Comparison of ENCODE assay signal across 1 cellular context in the genomic region with DNA sequence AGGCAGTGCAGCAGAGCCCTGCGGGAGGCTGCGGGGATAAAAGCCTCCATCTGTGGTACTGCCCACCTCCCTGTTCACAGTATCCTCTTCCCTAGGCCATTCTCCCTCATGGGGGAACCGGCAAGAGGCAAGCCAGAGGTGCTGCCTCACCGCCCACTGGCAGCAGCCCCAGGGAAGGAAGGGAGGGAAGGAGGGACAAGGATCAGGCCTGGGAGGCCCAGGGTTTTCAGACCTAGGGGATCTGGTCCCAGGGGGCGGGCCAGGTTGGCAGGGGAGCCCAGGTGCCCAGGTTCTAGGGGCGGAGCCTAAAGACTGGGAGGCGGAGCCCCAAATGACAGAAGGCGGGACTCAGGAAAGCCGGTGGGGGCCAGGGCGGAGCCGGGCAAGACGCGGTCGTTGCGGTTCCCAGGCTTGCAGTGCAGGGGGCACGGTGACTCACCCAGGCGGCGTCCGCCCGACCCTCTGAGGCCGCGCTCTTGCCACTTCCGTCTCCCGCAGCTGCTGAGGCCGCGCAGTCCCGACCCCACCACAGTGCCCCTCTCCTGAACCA.
TF ChIP-seq lines count a peak whose summit lies in the region.

No MANE protein-coding gene starts in this region.

TF ChIP-seq in HepG2, 621 proteins besides CTCF, POLR2A, EP300 and RAD21 (continued from another document and continues in another):
- TF ChIP-seq, protein P1, sequence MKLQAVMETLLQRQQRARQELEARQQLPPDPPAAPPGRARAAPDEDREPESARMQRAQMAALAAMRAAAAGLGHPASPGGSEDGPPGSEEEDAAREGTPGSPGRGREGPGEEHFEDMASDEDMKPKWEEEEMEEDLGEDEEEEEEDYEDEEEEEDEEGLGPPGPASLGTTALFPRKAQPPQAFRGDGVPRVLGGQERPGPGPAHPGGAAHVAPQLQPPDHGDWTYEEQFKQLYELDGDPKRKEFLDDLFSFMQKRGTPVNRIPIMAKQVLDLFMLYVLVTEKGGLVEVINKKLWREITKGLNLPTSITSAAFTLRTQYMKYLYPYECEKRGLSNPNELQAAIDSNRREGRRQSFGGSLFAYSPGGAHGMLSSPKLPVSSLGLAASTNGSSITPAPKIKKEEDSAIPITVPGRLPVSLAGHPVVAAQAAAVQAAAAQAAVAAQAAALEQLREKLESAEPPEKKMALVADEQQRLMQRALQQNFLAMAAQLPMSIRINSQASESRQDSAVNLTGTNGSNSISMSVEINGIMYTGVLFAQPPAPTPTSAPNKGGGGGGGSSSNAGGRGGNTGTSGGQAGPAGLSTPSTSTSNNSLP (IDR thresholded peaks at IDR 0.05; ENCODE audit: low read depth, low read length): no peak
- TF ChIP-seq RBM39 (IDR thresholded peaks at IDR 0.05; ENCODE audit: low read depth, low read length, poor library complexity, severe bottlenecking) (peak; percentile 86), AGO2 (optimal IDR thresholded peaks at IDR 0.05; ENCODE audit: low read depth, low read length) (peak; percentile 79), JUND (CRISPR knock-in tag; IDR thresholded peaks at IDR 0.05) (peak; percentile 74), PAWR (CRISPR knock-in tag; IDR thresholded peaks at IDR 0.05; ENCODE audit: borderline replicate concordance) (no peak), KLF12 (CRISPR knock-in tag; IDR thresholded peaks at IDR 0.05; ENCODE audit: borderline replicate concordance) (no peak), HIVEP1 (CRISPR knock-in tag; IDR thresholded peaks at IDR 0.05) (peak; percentile 41; the same call in 1 of the 2 replicates), DNMT1 (CRISPR knock-in tag; IDR thresholded peaks at IDR 0.05) (no peak), ZNF34 (CRISPR knock-in tag; IDR thresholded peaks at IDR 0.05; ENCODE audit: borderline replicate concordance) (no peak), HDAC1 (CRISPR knock-in tag; IDR thresholded peaks at IDR 0.05) (peak; percentile 68; the same call in 1 of the 2 replicates), PHF8 (CRISPR knock-in tag; IDR thresholded peaks at IDR 0.05) (peak; percentile 82), ZNF709 (CRISPR knock-in tag; IDR thresholded peaks at IDR 0.05) (0 out of 2 replicates have a peak, but pooled peaks have one; percentile 61), ZNF782 (CRISPR knock-in tag; IDR thresholded peaks at IDR 0.05; ENCODE audit: borderline replicate concordance) (no peak; the same call in 1 of the 2 replicates), SIN3B (IDR thresholded peaks at IDR 0.05; ENCODE audit: low read length) (no peak), ZNF468 (CRISPR knock-in tag; IDR thresholded peaks at IDR 0.05) (no peak), PAX8 (CRISPR knock-in tag; IDR thresholded peaks at IDR 0.05; ENCODE audit: borderline replicate concordance) (no peak), FIP1L1 (IDR thresholded peaks at IDR 0.05; ENCODE audit: borderline replicate concordance, insufficient read depth, low read depth, low read length) (no peak), ZBTB1 (CRISPR knock-in tag; IDR thresholded peaks at IDR 0.05; ENCODE audit: borderline replicate concordance) (0 out of 2 replicates have a peak, but pooled peaks have one; percentile 19), ZNF136 (CRISPR knock-in tag; IDR thresholded peaks at IDR 0.05; ENCODE audit: low read depth) (no peak), ZFP37 (CRISPR knock-in tag; IDR thresholded peaks at IDR 0.05; ENCODE audit: borderline replicate concordance) (0 out of 2 replicates have a peak, but pooled peaks have one; percentile 77), POGZ (CRISPR knock-in tag; IDR thresholded peaks at IDR 0.05) (no peak)
- TF ChIP-seq, protein P2, sequence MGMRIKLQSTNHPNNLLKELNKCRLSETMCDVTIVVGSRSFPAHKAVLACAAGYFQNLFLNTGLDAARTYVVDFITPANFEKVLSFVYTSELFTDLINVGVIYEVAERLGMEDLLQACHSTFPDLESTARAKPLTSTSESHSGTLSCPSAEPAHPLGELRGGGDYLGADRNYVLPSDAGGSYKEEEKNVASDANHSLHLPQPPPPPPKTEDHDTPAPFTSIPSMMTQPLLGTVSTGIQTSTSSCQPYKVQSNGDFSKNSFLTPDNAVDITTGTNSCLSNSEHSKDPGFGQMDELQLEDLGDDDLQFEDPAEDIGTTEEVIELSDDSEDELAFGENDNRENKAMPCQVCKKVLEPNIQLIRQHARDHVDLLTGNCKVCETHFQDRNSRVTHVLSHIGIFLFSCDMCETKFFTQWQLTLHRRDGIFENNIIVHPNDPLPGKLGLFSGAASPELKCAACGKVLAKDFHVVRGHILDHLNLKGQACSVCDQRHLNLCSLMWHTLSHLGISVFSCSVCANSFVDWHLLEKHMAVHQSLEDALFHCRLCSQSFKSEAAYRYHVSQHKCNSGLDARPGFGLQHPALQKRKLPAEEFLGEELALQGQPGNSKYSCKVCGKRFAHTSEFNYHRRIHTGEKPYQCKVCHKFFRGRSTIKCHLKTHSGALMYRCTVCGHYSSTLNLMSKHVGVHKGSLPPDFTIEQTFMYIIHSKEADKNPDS (CRISPR knock-in tag; IDR thresholded peaks at IDR 0.05): 0 out of 2 replicates have a peak, but pooled peaks have one; percentile 76
- TF ChIP-seq, protein P3, sequence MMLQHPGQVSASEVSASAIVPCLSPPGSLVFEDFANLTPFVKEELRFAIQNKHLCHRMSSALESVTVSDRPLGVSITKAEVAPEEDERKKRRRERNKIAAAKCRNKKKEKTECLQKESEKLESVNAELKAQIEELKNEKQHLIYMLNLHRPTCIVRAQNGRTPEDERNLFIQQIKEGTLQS (CRISPR knock-in tag; IDR thresholded peaks at IDR 0.05): peak; percentile 93
- TF ChIP-seq, protein P4, sequence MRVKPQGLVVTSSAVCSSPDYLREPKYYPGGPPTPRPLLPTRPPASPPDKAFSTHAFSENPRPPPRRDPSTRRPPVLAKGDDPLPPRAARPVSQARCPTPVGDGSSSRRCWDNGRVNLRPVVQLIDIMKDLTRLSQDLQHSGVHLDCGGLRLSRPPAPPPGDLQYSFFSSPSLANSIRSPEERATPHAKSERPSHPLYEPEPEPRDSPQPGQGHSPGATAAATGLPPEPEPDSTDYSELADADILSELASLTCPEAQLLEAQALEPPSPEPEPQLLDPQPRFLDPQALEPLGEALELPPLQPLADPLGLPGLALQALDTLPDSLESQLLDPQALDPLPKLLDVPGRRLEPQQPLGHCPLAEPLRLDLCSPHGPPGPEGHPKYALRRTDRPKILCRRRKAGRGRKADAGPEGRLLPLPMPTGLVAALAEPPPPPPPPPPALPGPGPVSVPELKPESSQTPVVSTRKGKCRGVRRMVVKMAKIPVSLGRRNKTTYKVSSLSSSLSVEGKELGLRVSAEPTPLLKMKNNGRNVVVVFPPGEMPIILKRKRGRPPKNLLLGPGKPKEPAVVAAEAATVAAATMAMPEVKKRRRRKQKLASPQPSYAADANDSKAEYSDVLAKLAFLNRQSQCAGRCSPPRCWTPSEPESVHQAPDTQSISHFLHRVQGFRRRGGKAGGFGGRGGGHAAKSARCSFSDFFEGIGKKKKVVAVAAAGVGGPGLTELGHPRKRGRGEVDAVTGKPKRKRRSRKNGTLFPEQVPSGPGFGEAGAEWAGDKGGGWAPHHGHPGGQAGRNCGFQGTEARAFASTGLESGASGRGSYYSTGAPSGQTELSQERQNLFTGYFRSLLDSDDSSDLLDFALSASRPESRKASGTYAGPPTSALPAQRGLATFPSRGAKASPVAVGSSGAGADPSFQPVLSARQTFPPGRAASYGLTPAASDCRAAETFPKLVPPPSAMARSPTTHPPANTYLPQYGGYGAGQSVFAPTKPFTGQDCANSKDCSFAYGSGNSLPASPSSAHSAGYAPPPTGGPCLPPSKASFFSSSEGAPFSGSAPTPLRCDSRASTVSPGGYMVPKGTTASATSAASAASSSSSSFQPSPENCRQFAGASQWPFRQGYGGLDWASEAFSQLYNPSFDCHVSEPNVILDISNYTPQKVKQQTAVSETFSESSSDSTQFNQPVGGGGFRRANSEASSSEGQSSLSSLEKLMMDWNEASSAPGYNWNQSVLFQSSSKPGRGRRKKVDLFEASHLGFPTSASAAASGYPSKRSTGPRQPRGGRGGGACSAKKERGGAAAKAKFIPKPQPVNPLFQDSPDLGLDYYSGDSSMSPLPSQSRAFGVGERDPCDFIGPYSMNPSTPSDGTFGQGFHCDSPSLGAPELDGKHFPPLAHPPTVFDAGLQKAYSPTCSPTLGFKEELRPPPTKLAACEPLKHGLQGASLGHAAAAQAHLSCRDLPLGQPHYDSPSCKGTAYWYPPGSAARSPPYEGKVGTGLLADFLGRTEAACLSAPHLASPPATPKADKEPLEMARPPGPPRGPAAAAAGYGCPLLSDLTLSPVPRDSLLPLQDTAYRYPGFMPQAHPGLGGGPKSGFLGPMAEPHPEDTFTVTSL (CRISPR knock-in tag; IDR thresholded peaks at IDR 0.05; ENCODE audit: borderline replicate concordance): 0 out of 2 replicates have a peak, but pooled peaks have one; percentile 60
- TF ChIP-seq, protein P5, sequence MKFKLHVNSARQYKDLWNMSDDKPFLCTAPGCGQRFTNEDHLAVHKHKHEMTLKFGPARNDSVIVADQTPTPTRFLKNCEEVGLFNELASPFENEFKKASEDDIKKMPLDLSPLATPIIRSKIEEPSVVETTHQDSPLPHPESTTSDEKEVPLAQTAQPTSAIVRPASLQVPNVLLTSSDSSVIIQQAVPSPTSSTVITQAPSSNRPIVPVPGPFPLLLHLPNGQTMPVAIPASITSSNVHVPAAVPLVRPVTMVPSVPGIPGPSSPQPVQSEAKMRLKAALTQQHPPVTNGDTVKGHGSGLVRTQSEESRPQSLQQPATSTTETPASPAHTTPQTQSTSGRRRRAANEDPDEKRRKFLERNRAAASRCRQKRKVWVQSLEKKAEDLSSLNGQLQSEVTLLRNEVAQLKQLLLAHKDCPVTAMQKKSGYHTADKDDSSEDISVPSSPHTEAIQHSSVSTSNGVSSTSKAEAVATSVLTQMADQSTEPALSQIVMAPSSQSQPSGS (CRISPR knock-in tag; IDR thresholded peaks at IDR 0.05): peak; percentile 39
- TF ChIP-seq, protein P6, sequence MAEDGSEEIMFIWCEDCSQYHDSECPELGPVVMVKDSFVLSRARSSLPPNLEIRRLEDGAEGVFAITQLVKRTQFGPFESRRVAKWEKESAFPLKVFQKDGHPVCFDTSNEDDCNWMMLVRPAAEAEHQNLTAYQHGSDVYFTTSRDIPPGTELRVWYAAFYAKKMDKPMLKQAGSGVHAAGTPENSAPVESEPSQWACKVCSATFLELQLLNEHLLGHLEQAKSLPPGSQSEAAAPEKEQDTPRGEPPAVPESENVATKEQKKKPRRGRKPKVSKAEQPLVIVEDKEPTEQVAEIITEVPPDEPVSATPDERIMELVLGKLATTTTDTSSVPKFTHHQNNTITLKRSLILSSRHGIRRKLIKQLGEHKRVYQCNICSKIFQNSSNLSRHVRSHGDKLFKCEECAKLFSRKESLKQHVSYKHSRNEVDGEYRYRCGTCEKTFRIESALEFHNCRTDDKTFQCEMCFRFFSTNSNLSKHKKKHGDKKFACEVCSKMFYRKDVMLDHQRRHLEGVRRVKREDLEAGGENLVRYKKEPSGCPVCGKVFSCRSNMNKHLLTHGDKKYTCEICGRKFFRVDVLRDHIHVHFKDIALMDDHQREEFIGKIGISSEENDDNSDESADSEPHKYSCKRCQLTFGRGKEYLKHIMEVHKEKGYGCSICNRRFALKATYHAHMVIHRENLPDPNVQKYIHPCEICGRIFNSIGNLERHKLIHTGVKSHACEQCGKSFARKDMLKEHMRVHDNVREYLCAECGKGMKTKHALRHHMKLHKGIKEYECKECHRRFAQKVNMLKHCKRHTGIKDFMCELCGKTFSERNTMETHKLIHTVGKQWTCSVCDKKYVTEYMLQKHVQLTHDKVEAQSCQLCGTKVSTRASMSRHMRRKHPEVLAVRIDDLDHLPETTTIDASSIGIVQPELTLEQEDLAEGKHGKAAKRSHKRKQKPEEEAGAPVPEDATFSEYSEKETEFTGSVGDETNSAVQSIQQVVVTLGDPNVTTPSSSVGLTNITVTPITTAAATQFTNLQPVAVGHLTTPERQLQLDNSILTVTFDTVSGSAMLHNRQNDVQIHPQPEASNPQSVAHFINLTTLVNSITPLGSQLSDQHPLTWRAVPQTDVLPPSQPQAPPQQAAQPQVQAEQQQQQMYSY (CRISPR knock-in tag; IDR thresholded peaks at IDR 0.05): no peak
- TF ChIP-seq, protein P7, sequence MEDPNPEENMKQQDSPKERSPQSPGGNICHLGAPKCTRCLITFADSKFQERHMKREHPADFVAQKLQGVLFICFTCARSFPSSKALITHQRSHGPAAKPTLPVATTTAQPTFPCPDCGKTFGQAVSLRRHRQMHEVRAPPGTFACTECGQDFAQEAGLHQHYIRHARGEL (CRISPR knock-in tag; IDR thresholded peaks at IDR 0.05): peak; percentile 72; the same call in 1 of the 2 replicates
- TF ChIP-seq, protein P8, sequence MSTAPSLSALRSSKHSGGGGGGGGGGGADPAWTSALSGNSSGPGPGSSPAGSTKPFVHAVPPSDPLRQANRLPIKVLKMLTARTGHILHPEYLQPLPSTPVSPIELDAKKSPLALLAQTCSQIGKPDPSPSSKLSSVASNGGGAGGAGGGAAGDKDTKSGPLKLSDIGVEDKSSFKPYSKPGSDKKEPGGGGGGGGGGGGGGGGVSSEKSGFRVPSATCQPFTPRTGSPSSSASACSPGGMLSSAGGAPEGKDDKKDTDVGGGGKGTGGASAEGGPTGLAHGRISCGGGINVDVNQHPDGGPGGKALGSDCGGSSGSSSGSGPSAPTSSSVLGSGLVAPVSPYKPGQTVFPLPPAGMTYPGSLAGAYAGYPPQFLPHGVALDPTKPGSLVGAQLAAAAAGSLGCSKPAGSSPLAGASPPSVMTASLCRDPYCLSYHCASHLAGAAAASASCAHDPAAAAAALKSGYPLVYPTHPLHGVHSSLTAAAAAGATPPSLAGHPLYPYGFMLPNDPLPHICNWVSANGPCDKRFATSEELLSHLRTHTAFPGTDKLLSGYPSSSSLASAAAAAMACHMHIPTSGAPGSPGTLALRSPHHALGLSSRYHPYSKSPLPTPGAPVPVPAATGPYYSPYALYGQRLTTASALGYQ (CRISPR knock-in tag; IDR thresholded peaks at IDR 0.05): peak; percentile 2; the same call in 1 of the 2 replicates
- TF ChIP-seq, protein P9, sequence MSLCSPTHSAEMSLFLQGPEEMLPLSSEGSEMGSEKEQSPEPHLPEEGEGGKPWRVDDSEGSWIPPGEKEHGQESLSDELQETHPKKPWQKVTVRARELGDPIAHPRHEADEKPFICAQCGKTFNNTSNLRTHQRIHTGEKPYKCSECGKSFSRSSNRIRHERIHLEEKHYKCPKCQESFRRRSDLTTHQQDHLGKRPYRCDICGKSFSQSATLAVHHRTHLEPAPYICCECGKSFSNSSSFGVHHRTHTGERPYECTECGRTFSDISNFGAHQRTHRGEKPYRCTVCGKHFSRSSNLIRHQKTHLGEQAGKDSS (CRISPR knock-in tag; IDR thresholded peaks at IDR 0.05; ENCODE audit: borderline replicate concordance, low read depth): 0 out of 2 replicates have a peak, but pooled peaks have one; percentile 27
